In the genomic region with DNA sequence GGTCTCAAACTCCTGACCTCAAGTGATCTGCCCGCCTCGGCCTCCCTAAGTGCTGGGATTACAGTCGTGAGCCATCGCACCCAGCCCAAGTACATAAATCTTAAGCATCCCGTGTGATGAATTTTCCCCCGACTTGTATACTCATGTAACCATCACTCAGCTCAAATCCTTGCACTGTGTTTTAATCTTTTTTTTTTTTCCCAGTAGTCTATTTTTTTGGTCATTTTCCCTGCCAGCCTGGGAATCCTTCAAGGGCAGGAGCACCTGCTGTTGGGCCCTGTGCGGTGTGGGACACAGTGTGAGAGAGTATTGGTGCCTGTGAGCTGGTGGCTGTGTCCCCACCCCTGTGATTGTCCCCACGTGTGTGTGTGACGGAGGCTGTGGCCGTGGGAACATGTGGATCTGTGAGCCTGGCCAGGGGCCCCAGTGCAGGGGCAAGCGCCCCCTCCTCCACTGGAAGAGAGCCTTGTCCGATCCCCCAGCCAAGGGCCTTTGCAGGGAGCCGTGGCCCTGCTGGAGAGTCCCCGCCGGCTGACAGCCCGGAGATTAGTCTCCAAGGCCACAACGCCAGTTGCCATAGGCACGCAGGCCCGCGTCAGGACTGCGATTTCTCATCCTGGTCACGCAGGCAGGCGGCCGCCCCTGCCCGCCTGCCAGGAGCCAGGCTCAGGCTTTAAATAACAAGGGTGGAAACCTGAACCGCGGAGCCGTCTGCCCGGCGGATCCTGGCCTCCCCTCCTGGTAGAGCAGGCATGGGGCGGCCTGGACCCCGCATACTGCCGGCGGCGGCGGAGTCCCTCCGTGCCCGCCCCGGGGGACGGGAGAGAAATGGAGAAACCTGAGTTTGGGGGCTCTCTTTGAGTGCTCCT, we compare ENCODE assay signal across 8 cellular contexts. TPM values are rescaled to one million over a fixed set of nuclear protein-coding genes. Genes with fewer than 3 reads are reported as not detected.
DNase-seq lines count a peak whose midpoint lies in the region; ATAC-seq and TF ChIP-seq lines count a peak whose summit lies in the region.
"Had no signal": no experiment of that assay in that cellular context is flagged by ENCODE, and none has a peak within 500 bp of the region (broad histone marks: within the 10 kb centered on the region; RNA-seq: fewer than 3 reads in every experiment).

No MANE protein-coding gene starts in this region.

- H3K4me1 Mint-ChIP-seq in neural progenitor cell: peaks cover 61% of the 10 kb centered on the region
- H3K4me1 Mint-ChIP-seq in activated CD4-positive, alpha-beta T cell treated with anti-CD3 and anti-CD28 coated beads, Interleukin-2, amount 10 ng/mL, durations not matched to agents 24 days and 14 days: no peaks in the 10 kb centered on the region

- H3K79me2 ChIP-seq in HCT116 (ENCODE audit: insufficient read depth, low read length) (peaks cover 52% of the 10 kb centered on the region), neural progenitor cell (ENCODE audit: low read depth) (peaks cover 99% of the 10 kb centered on the region)

- H3K27ac ChIP-seq in HCT116 (ENCODE audit: low read depth, low read length) (peak overlapping the region; percentile 58), VCaP (peak overlapping the region; percentile 72), neural progenitor cell (peak overlapping the region; percentile 31)

- no peaks in the 10 kb centered on the region for H3K9me3 ChIP-seq in HCT116 (ENCODE audit: control insufficient read depth in 1 of 2, insufficient read depth in 1 of 2, low read depth in 1 of 2, low read length in 2 of 2)
- H3K9me3 ChIP-seq in neural progenitor cell (ENCODE audit: low read depth): no peaks in the 10 kb centered on the region

- H3K9ac ChIP-seq in HCT116 (ENCODE audit: low read length) (peak overlapping the region; percentile 41), neural progenitor cell (no peak overlapping the region)

- peaks cover 82 to 88% of the 10 kb centered on the region in 2 experiments for H3K4me1 ChIP-seq in HCT116 (ENCODE audit: control insufficient read depth in 1 of 2, insufficient read depth in 2 of 2, low read length in 2 of 2)
- H3K4me1 ChIP-seq in neural progenitor cell: peaks cover 27% of the 10 kb centered on the region

- no peaks in the 10 kb centered on the region for H3K9me2 ChIP-seq in HCT116 (ENCODE audit: insufficient read depth)

- H4K20me1 ChIP-seq in HCT116 (ENCODE audit: insufficient read depth): no peaks in the 10 kb centered on the region
- H4K20me1 ChIP-seq in neural progenitor cell (ENCODE audit: low read depth): peaks cover 100% of the 10 kb centered on the region

- ATAC-seq in HCT116 (no peak), GM21360 (IDR thresholded peaks at IDR 0.05; ENCODE audit: unreplicated experiment) (no peak)

- H3K4me3 Mint-ChIP-seq in neural progenitor cell: peak overlapping the region; percentile 70
- H3K4me3 Mint-ChIP-seq in activated CD4-positive, alpha-beta T cell treated with anti-CD3 and anti-CD28 coated beads, Interleukin-2, amount 10 ng/mL, durations not matched to agents 24 days and 14 days: no peak overlapping the region
- H3K4me3 Mint-ChIP-seq: T-helper 1 cell treated with Interleukin-12 subunit alpha and Interleukin-12 subunit beta and Interleukin-4 antibody, amounts not matched to agents 30 μg/mL and 1 μg/mL, for 36 hours had no signal

- H3K4me2 ChIP-seq in HCT116 (ENCODE audit: low read length) (peak overlapping the region; percentile 56), neural progenitor cell (peak overlapping the region; percentile 67)

- H2AFZ ChIP-seq in HCT116 (ENCODE audit: low read depth, low read length, poor library complexity, severe bottlenecking): no peak overlapping the region
- H2AFZ ChIP-seq in neural progenitor cell (replicated peaks): no peak overlapping the region

- no peak for TF ChIP-seq POLR2A in HCT116 (IDR thresholded peaks at IDR 0.05; ENCODE audit: borderline replicate concordance, extremely low read depth, insufficient read depth, insufficient read length)

- H3K4me3 ChIP-seq in HCT116 (replicated peaks in 1 of 2; ENCODE audit: low read depth in 1 of 2, low read length in 2 of 2) (no peak overlapping the region), neural progenitor cell (peak overlapping the region; percentile 8)

- no peaks in the 10 kb centered on the region for H3K36me3 Mint-ChIP-seq in neural progenitor cell
- H3K36me3 Mint-ChIP-seq in activated CD4-positive, alpha-beta T cell treated with anti-CD3 and anti-CD28 coated beads, Interleukin-2, amount 10 ng/mL, durations not matched to agents 24 days and 14 days (ENCODE audit: low read depth): no peaks in the 10 kb centered on the region

- POLR2A ChIA-PET in HCT116 (lab: Charles Lee): no interaction called here

- intact Hi-C loops in HCT116 (cut with micrococcal nuclease): no loop called here
- intact Hi-C loops in activated CD4-positive, alpha-beta T cell treated with anti-CD3 and anti-CD28 coated beads, Interleukin-2, amount 10 ng/mL, durations not matched to agents 24 days and 14 days (cut with micrococcal nuclease): no loop called here

- no peaks in the 10 kb centered on the region for H3K9me3 Mint-ChIP-seq in neural progenitor cell
- H3K9me3 Mint-ChIP-seq in activated CD4-positive, alpha-beta T cell treated with anti-CD3 and anti-CD28 coated beads, Interleukin-2, amount 10 ng/mL, durations not matched to agents 24 days and 14 days: no peaks in the 10 kb centered on the region
- H3K9me3 Mint-ChIP-seq: T-helper 1 cell treated with Interleukin-12 subunit alpha and Interleukin-12 subunit beta and Interleukin-4 antibody, amounts not matched to agents 30 μg/mL and 1 μg/mL, for 36 hours had no signal

- CTCF ChIA-PET in HCT116 (lab: Charles Lee): no interaction called here

- H3K27ac Mint-ChIP-seq in neural progenitor cell: peak overlapping the region; percentile 94
- no peak overlapping the region for H3K27ac Mint-ChIP-seq in activated CD4-positive, alpha-beta T cell treated with anti-CD3 and anti-CD28 coated beads, Interleukin-2, amount 10 ng/mL, durations not matched to agents 24 days and 14 days
- H3K27ac Mint-ChIP-seq: T-helper 1 cell treated with Interleukin-12 subunit alpha and Interleukin-12 subunit beta and Interleukin-4 antibody, amounts not matched to agents 30 μg/mL and 1 μg/mL, for 36 hours had no signal

- DNase-seq in HCT116 (ENCODE audit: low read depth, low spot score) (no peak), globus pallidus (ENCODE audit: low spot score) (peak; percentile 86), neural progenitor cell (ENCODE audit: low spot score) (peak; percentile 95), T-helper 2 cell (no peak)
- DNase-seq in activated CD4-positive, alpha-beta T cell treated with anti-CD3 and anti-CD28 coated beads, Interleukin-2, amount 10 ng/mL, durations not matched to agents 24 days and 14 days: no peak

- H3K36me3 ChIP-seq in HCT116 (ENCODE audit: control insufficient read depth in 1 of 2, insufficient read depth in 2 of 2, low read length in 2 of 2) (no peaks in the 10 kb centered on the region), neural progenitor cell (no peaks in the 10 kb centered on the region)

- peaks cover 5% of the 10 kb centered on the region for H3K27me3 Mint-ChIP-seq in neural progenitor cell (ENCODE audit: insufficient read depth, low read depth)
- H3K27me3 Mint-ChIP-seq in activated CD4-positive, alpha-beta T cell treated with anti-CD3 and anti-CD28 coated beads, Interleukin-2, amount 10 ng/mL, durations not matched to agents 24 days and 14 days: peaks cover 2% of the 10 kb centered on the region

- RAD21 ChIA-PET in HCT116 (lab: Charles Lee; ENCODE audit: low non-redundant PET in 1 of 2, low total read pairs in 2 of 2, uncharacterized antibody in 2 of 2, unreplicated experiment in 2 of 2): no interaction called here

- H3K27me3 ChIP-seq in HCT116 (ENCODE audit: insufficient read depth, low read length) (no peaks in the 10 kb centered on the region), neural progenitor cell (no peaks in the 10 kb centered on the region)

- TF ChIP-seq CTCF in HCT116 (IDR thresholded peaks at IDR 0.05 in 2 of 3, conservative IDR thresholded peaks at IDR 0.05 in 1 of 3; ENCODE audit: borderline replicate concordance in 1 of 3, insufficient read depth in 1 of 3, low read depth in 2 of 3, low read length in 2 of 3): no peak
- no peak for TF ChIP-seq CTCF in VCaP (conservative IDR thresholded peaks at IDR 0.05)
- no peak for TF ChIP-seq CTCF in neural progenitor cell (IDR thresholded peaks at IDR 0.05)

- BruUV-seq in HCT116 (replicated peaks; lab: Mats Ljungman, UMichigan): no TSS peak

- no peak for TF ChIP-seq RAD21 in HCT116 (IDR thresholded peaks at IDR 0.05; ENCODE audit: low read depth)

- H3F3A ChIP-seq in neural progenitor cell (ENCODE audit: low read depth): peaks cover 26% of the 10 kb centered on the region

TF ChIP-seq in HCT116, 20 proteins besides CTCF, POLR2A, EP300 and RAD21 (continues in another document):
- no peak for TF ChIP-seq CBX3 (IDR thresholded peaks at IDR 0.05; ENCODE audit: low read depth)
- TF ChIP-seq SIN3A (IDR thresholded peaks at IDR 0.05; ENCODE audit: low read depth): no peak
- no peak for TF ChIP-seq ZFX (IDR thresholded peaks at IDR 0.05)
- TF ChIP-seq ZNF274 (IDR thresholded peaks at IDR 0.05; ENCODE audit: low read depth, low read length): no peak
- no peak for TF ChIP-seq EZH2phosphoT487 (IDR thresholded peaks at IDR 0.05; ENCODE audit: borderline replicate concordance)

RNA-seq across cellular contexts. Expression of gene GTF2IRD1, which starts 26.5 kb away (rescaled TPM):
- total RNA-seq in HCT116 (2021; ENCODE audit: unreplicated experiment) (34.5 TPM), neural progenitor cell (ENCODE audit: low replicate concordance) (25.6 and 48.5 TPM in 2 replicates)
- polyA plus RNA-seq in HCT116 (2012): 38.2 and 47.2 TPM in 2 replicates
- 1.4 and 2.7 TPM in 2 replicates for total RNA-seq in activated CD4-positive, alpha-beta T cell treated with anti-CD3 and anti-CD28 coated beads, Interleukin-2, amount 10 ng/mL, durations not matched to agents 24 days and 14 days

Comparison
In these comparisons a context has a peak if more than half of its experiments do, and no peak if none do; other contexts are left out.
1. DNase-seq: peak in globus pallidus (single experiment) and neural progenitor cell (single experiment); none in HCT116 (single experiment), activated CD4-positive, alpha-beta T cell treated with anti-CD3 and anti-CD28 coated beads, Interleukin-2, amount 10 ng/mL, durations not matched to agents 24 days and 14 days (single experiment) and T-helper 2 cell (0 of 5).
2. Peak in every context shown above with its lines, with median percentiles within 50 percentile points of each other: H3K27ac ChIP-seq.